In genomic region chr2:12841021-12841420, GRCh38 we compare ENCODE assay signal across 29 cellular contexts.
DNase-seq lines count a peak whose midpoint lies in the region; TF ChIP-seq lines count a peak whose summit lies in the region.
"Had no signal": no experiment of that assay in that cellular context is flagged by ENCODE, and none has a peak within 500 bp of the region (broad histone marks: within the 10 kb centered on the region; RNA-seq: fewer than 3 reads in every experiment).

No MANE protein-coding gene starts in this region.

- H3K27ac Mint-ChIP-seq in endothelial cell (ENCODE audit: unreplicated experiment): no peak overlapping the region
- H3K27ac Mint-ChIP-seq: B cell; CD14-positive monocyte; CD4-positive, alpha-beta memory T cell; CD4-positive, alpha-beta T cell; CD4-positive, CD25-positive, alpha-beta regulatory T cell; CD8-positive, alpha-beta memory T cell; CD8-positive, alpha-beta T cell had no signal

- no peaks in the 10 kb centered on the region for H3K9me3 ChIP-seq in SJCRH30 (replicated peaks)
- H3K9me3 ChIP-seq: A549; BE2C; BLaER1; BLaER1 treated with 17β-estradiol and CSF1 and Interleukin-3, amounts not matched to agents 10 nM and 100 nM; Caco-2 had no signal

- H3K4me1 ChIP-seq in SJCRH30: peaks cover 6% of the 10 kb centered on the region
- H3K4me1 ChIP-seq: A549; BE2C; BLaER1; BLaER1 treated with 17β-estradiol and CSF1 and Interleukin-3, amounts not matched to agents 10 nM and 100 nM; Caco-2 had no signal

- TF ChIP-seq CTCF in endothelial cell (IDR thresholded peaks at IDR 0.05; ENCODE audit: unreplicated experiment): no peak

- H3K4me3 ChIP-seq in SJCRH30: no peak overlapping the region
- H3K4me3 ChIP-seq: A549; BLaER1; BLaER1 treated with 17β-estradiol and CSF1 and Interleukin-3, amounts not matched to agents 10 nM and 100 nM had no signal

- no peaks in the 10 kb centered on the region for H3K36me3 Mint-ChIP-seq in endothelial cell (ENCODE audit: low read depth, unreplicated experiment)
- H3K36me3 Mint-ChIP-seq: CD14-positive monocyte; CD4-positive, alpha-beta memory T cell; CD4-positive, CD25-positive, alpha-beta regulatory T cell; CD8-positive, alpha-beta memory T cell; CD8-positive, alpha-beta T cell had no signal

- H3K27me3 Mint-ChIP-seq in endothelial cell (ENCODE audit: unreplicated experiment): no peaks in the 10 kb centered on the region

- no peak overlapping the region for H3K27ac ChIP-seq in SJCRH30
- H3K27ac ChIP-seq: 22Rv1; A549; BLaER1; BLaER1 treated with 17β-estradiol and CSF1 and Interleukin-3, amounts not matched to agents 10 nM and 100 nM; C4-2B had no signal

- no peak overlapping the region for H3K4me3 Mint-ChIP-seq in endothelial cell (ENCODE audit: unreplicated experiment)
- H3K4me3 Mint-ChIP-seq: B cell; CD4-positive, alpha-beta memory T cell; CD4-positive, alpha-beta T cell; CD4-positive, CD25-positive, alpha-beta regulatory T cell; CD8-positive, alpha-beta memory T cell; CD8-positive, alpha-beta T cell had no signal

- H3K9me3 Mint-ChIP-seq in endothelial cell (ENCODE audit: unreplicated experiment): no peaks in the 10 kb centered on the region
- H3K9me3 Mint-ChIP-seq: CD4-positive, alpha-beta memory T cell; CD4-positive, alpha-beta T cell; CD8-positive, alpha-beta memory T cell; CD8-positive, alpha-beta T cell had no signal

- peak; percentile 55 to 66 for DNase-seq in SJCRH30
- DNase-seq in endothelial cell (ENCODE audit: low spot score): no peak
- DNase-seq: 8988T; ACHN; AML-193; BE2C; C1 segment of cervical spinal cord; Caco-2; Calu3; CD4-positive, alpha-beta memory T cell; CD4-positive, alpha-beta T cell; CD4-positive, CD25-positive, alpha-beta regulatory T cell; CD8-positive, alpha-beta memory T cell; CD8-positive, alpha-beta T cell; COR-L47; DMS 273 treated with DMSO at 0.1 percent for 48 hours; DMS153; DMS53; DMS79; DMS79 treated with DMSO at 0.1 percent for 48 hours; DND-41; EL had no signal

- no peaks in the 10 kb centered on the region for H3K27me3 ChIP-seq in SJCRH30
- H3K27me3 ChIP-seq: BE2C; BLaER1; BLaER1 treated with 17β-estradiol and CSF1 and Interleukin-3, amounts not matched to agents 10 nM and 100 nM had no signal

- H3K4me1 Mint-ChIP-seq in endothelial cell (ENCODE audit: unreplicated experiment): no peaks in the 10 kb centered on the region
- H3K4me1 Mint-ChIP-seq: B cell; CD14-positive monocyte; CD4-positive, CD25-positive, alpha-beta regulatory T cell; CD8-positive, alpha-beta memory T cell had no signal

- H3K36me3 ChIP-seq in SJCRH30: no peaks in the 10 kb centered on the region
- H3K36me3 ChIP-seq: BE2C; BLaER1; BLaER1 treated with 17β-estradiol and CSF1 and Interleukin-3, amounts not matched to agents 10 nM and 100 nM had no signal
